ENCODE assay signal across 9 cellular contexts in genomic region chr3:71101014-71101413, GRCh38.
DNase-seq lines count a peak whose midpoint lies in the region; ATAC-seq and TF ChIP-seq lines count a peak whose summit lies in the region.
"Had no signal": no experiment of that assay in that cellular context is flagged by ENCODE, and none has a peak within 500 bp of the region (broad histone marks: within the 10 kb centered on the region; RNA-seq: fewer than 3 reads in every experiment).

No MANE protein-coding gene starts in this region.

- WGBS in stomach, 5 donors = 77 to 86% (median 81%) methylated on average over 3 of the region's 3 CpGs

- no peak overlapping the region for H3K9ac ChIP-seq in HCT116 (ENCODE audit: low read length)

- TF ChIP-seq CTCF in HCT116 (IDR thresholded peaks at IDR 0.05 in 2 of 3, conservative IDR thresholded peaks at IDR 0.05 in 1 of 3; ENCODE audit: borderline replicate concordance in 1 of 3, insufficient read depth in 1 of 3, low read depth in 2 of 3, low read length in 2 of 3) (no peak), activated B cell treated with CpG ODN at 0.5 μM for 24 hours (IDR thresholded peaks at IDR 0.05) (no peak), fibroblast of villous mesenchyme (IDR thresholded peaks at IDR 0.05; ENCODE audit: insufficient read depth, low read depth, low read length) (no peak), stomach (IDR thresholded peaks at IDR 0.05) (no peak)

- no peak overlapping the region for H3K4me3 ChIP-seq in HCT116 (replicated peaks in 1 of 2; ENCODE audit: low read depth in 1 of 2, low read length in 2 of 2)
- H3K4me3 ChIP-seq in fibroblast of villous mesenchyme (ENCODE audit: low read depth, low read length) = no peak overlapping the region
- H3K4me3 ChIP-seq in stomach = no peak overlapping the region
- H3K4me3 ChIP-seq: SK-N-MC had no signal

- H3K27me3 ChIP-seq in HCT116 (ENCODE audit: insufficient read depth, low read length) (no peaks in the 10 kb centered on the region), stomach (no peaks in the 10 kb centered on the region)

- peaks cover 96% of the 10 kb centered on the region for H3K4me1 Mint-ChIP-seq in activated B cell treated with CpG ODN at 0.5 μM for 24 hours

- ATAC-seq in HCT116 (no peak), activated B cell treated with CpG ODN at 0.5 μM for 24 hours (ENCODE audit: low read depth) (peak; percentile 26), left ventricle myocardium superior (no peak), HG03521 (IDR thresholded peaks at IDR 0.05; ENCODE audit: unreplicated experiment) (no peak)

- no peak for TF ChIP-seq POLR2A in HCT116 (IDR thresholded peaks at IDR 0.05; ENCODE audit: borderline replicate concordance, extremely low read depth, insufficient read depth, insufficient read length)
- TF ChIP-seq POLR2A in stomach (IDR thresholded peaks at IDR 0.05) = no peak

- no peaks in the 10 kb centered on the region for H3K79me2 ChIP-seq in HCT116 (ENCODE audit: insufficient read depth, low read length)

- no peak overlapping the region for H2AFZ ChIP-seq in HCT116 (ENCODE audit: low read depth, low read length, poor library complexity, severe bottlenecking)

- H3K27ac ChIP-seq in HCT116 (ENCODE audit: low read depth, low read length) = no peak overlapping the region
- peak overlapping the region in 4 of 5 donors; percentile 52 to 70 (median 68) for H3K27ac ChIP-seq in stomach

- H4K20me1 ChIP-seq in HCT116 (ENCODE audit: insufficient read depth) = no peaks in the 10 kb centered on the region

- CTCF ChIA-PET in HCT116 (lab: Charles Lee) (no interaction called here), activated B cell treated with CpG ODN at 0.5 μM for 24 hours (lab: Charles Lee) (interaction anchor here (0.6 kb wide), 1 partner anchor 21 kb away, joined by 4 read pairs; no protein-coding TSS in a partner anchor)

- no peaks in the 10 kb centered on the region for H3K9me2 ChIP-seq in HCT116 (ENCODE audit: insufficient read depth)

- peaks cover 88% of the 10 kb centered on the region for H3K36me3 Mint-ChIP-seq in activated B cell treated with CpG ODN at 0.5 μM for 24 hours (ENCODE audit: low read depth)

- peak overlapping the region; percentile 85 for H3K27ac Mint-ChIP-seq in activated B cell treated with CpG ODN at 0.5 μM for 24 hours

- no TSS peak for BruUV-seq in HCT116 (replicated peaks; lab: Mats Ljungman, UMichigan)

- H3K4me1 ChIP-seq in HCT116 (ENCODE audit: control insufficient read depth in 1 of 2, insufficient read depth in 2 of 2, low read length in 2 of 2) (peaks cover 0 to 8% of the 10 kb centered on the region in 2 experiments; a peak in 1 of 4 replicates), stomach (peaks cover 35 to 98% (median 59%) of the 10 kb centered on the region in 4 donors)

- in situ Hi-C loops in KBM-7 (cut with MboI; ENCODE audit: low pct_unique_long_range_greater_than_20kb, low sequenced_read_pairs) = no loop called here

- POLR2A ChIA-PET in HCT116 (lab: Charles Lee) (no interaction called here), activated B cell treated with CpG ODN at 0.5 μM for 24 hours (lab: Charles Lee) (interaction anchor here (0.6 to 34.8 kb wide), 10 partner anchors 9 to 168 kb away, joined by 3 to 785 read pairs (median 14); no protein-coding TSS in a partner anchor)

- H3K36me3 ChIP-seq in HCT116 (ENCODE audit: control insufficient read depth in 1 of 2, insufficient read depth in 2 of 2, low read length in 2 of 2) = no peaks in the 10 kb centered on the region
- peaks cover 0 to 6% (median 0%) of the 10 kb centered on the region in 4 donors for H3K36me3 ChIP-seq in stomach

- H3K9me3 ChIP-seq in HCT116 (ENCODE audit: control insufficient read depth in 1 of 2, insufficient read depth in 1 of 2, low read depth in 1 of 2, low read length in 2 of 2) = no peaks in the 10 kb centered on the region; a peak in 1 of 4 replicates
- H3K9me3 ChIP-seq in stomach = no peaks in the 10 kb centered on the region

- RAD21 ChIA-PET in HCT116 (lab: Charles Lee; ENCODE audit: low non-redundant PET in 1 of 2, low total read pairs in 2 of 2, uncharacterized antibody in 2 of 2, unreplicated experiment in 2 of 2) = no interaction called here

- intact Hi-C loops in HCT116 (cut with micrococcal nuclease) = no loop called here
- intact Hi-C loops in activated B cell treated with CpG ODN at 0.5 μM for 24 hours (cut with micrococcal nuclease) = loop anchor here (2.0 kb wide), 1 partner anchor 16 kb away; no protein-coding TSS in a partner anchor
- intact Hi-C loops in stomach (cut with DNase I; ENCODE audit: low total_unique reads) = no loop called here
- intact Hi-C loops in left ventricle myocardium superior (cut with micrococcal nuclease) = no loop called here

- H3K27me3 Mint-ChIP-seq in activated B cell treated with CpG ODN at 0.5 μM for 24 hours = no peaks in the 10 kb centered on the region

- no peaks in the 10 kb centered on the region for H3K9me3 Mint-ChIP-seq in activated B cell treated with CpG ODN at 0.5 μM for 24 hours

- no peak for DNase-seq in HCT116 (ENCODE audit: low read depth, low spot score)
- no peak for DNase-seq in activated B cell treated with CpG ODN at 0.5 μM for 24 hours
- peak; percentile 54 for DNase-seq in fibroblast of villous mesenchyme (ENCODE audit: low read depth)
- DNase-seq in stomach = no peak
- no peak for DNase-seq in left ventricle myocardium superior
- DNase-seq in KBM-7 = no peak
- DNase-seq: NCI-H1417 treated with DMSO at 0.1 percent for 48 hours had no signal

- TF ChIP-seq EP300 in stomach (IDR thresholded peaks at IDR 0.05) = no peak

- no peak for TF ChIP-seq RAD21 in HCT116 (IDR thresholded peaks at IDR 0.05; ENCODE audit: low read depth)

- H3K4me3 Mint-ChIP-seq in activated B cell treated with CpG ODN at 0.5 μM for 24 hours = peak overlapping the region; percentile 57

- no peak overlapping the region for H3K4me2 ChIP-seq in HCT116 (ENCODE audit: low read length)

TF ChIP-seq in HCT116, 20 proteins besides CTCF, POLR2A, EP300 and RAD21:
- TF ChIP-seq EZH2phosphoT487 (IDR thresholded peaks at IDR 0.05; ENCODE audit: borderline replicate concordance) (no peak), EGR1 (IDR thresholded peaks at IDR 0.05; ENCODE audit: low read depth) (no peak), SP1 (IDR thresholded peaks at IDR 0.05; ENCODE audit: low read depth) (no peak), FOSL1 (IDR thresholded peaks at IDR 0.05; ENCODE audit: low read depth) (0 out of 2 replicates have a peak, but pooled peaks have one; percentile 14), TCF7L2 (IDR thresholded peaks at IDR 0.05; ENCODE audit: borderline replicate concordance, extremely low read depth, insufficient read depth, insufficient read length) (no peak), ELF1 (IDR thresholded peaks at IDR 0.05; ENCODE audit: borderline replicate concordance, low read depth) (no peak)
- TF ChIP-seq, protein P1, sequence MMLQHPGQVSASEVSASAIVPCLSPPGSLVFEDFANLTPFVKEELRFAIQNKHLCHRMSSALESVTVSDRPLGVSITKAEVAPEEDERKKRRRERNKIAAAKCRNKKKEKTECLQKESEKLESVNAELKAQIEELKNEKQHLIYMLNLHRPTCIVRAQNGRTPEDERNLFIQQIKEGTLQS (IDR thresholded peaks at IDR 0.05) = no peak
